ENCODE assay signal across 13 cellular contexts in genomic region chr19:47260476-47260875, GRCh38. TPM values are rescaled to one million over a fixed set of nuclear protein-coding genes. Genes with fewer than 3 reads are reported as not detected.
"Had no signal": no experiment of that assay in that cellular context is flagged by ENCODE, and none has a peak within 500 bp of the region (broad histone marks: within the 10 kb centered on the region; RNA-seq: fewer than 3 reads in every experiment).

No MANE protein-coding gene starts in this region.

- H3K27ac Mint-ChIP-seq: activated T-helper 2 cell treated with anti-CD3 and anti-CD28 coated beads, Interferon-gamma antibody, Interleukin-2, Interleukin-4, amounts not matched to agents 10 μg/mL and 5 μg/mL and 100 μg/mL, durations not matched to agents 14 hours and 24 hours and 36 hours had no signal

- H3K9me3 Mint-ChIP-seq: activated T-helper 2 cell treated with anti-CD3 and anti-CD28 coated beads, Interferon-gamma antibody, Interleukin-2, Interleukin-4, amounts not matched to agents 10 μg/mL and 5 μg/mL and 100 μg/mL, durations not matched to agents 14 hours and 24 hours and 36 hours; naive thymus-derived CD8-positive, alpha-beta T cell; T-cell; WTC11 had no signal

- DNase-seq: activated CD4-positive, alpha-beta T cell treated with anti-CD3 and anti-CD28 coated beads for 48 hours; activated CD8-positive, alpha-beta memory T cell treated with anti-CD3 and anti-CD28 coated beads for 24 hours; central memory CD4-positive, alpha-beta T cell; effector CD8-positive, alpha-beta T cell; heart left ventricle; naive thymus-derived CD8-positive, alpha-beta T cell; stimulated activated CD4-positive, alpha-beta T cell treated with anti-CD3 and anti-CD28 coated beads, Interleukin-4, amount 100 ng/mL, for 1 hour; stimulated activated CD8-positive, alpha-beta memory T cell treated with anti-CD3 and anti-CD28 coated beads, Interleukin-4, amount 100 ng/mL, for 48 hours; T-cell had no signal

- H3K27me3 Mint-ChIP-seq: naive thymus-derived CD8-positive, alpha-beta T cell; T-cell had no signal

- ATAC-seq: heart left ventricle; mucosa of descending colon; naive thymus-derived CD8-positive, alpha-beta T cell; T-cell; WTC11 had no signal

- H3K4me3 Mint-ChIP-seq: T-cell, WTC11 had no signal

RNA-seq across cellular contexts. Expression of gene C5AR1, which starts 49.2 kb away (rescaled TPM):
- total RNA-seq: lung microvascular endothelial cell had no signal
